Comparison of ENCODE assay signal across 22 cellular contexts in genomic region chr10:124622158-124622557, GRCh38.
DNase-seq lines count a peak whose midpoint lies in the region; ATAC-seq, FAIRE-seq and TF ChIP-seq lines count a peak whose summit lies in the region.
"Had no signal": no experiment of that assay in that cellular context is flagged by ENCODE, and none has a peak within 500 bp of the region (broad histone marks: within the 10 kb centered on the region; RNA-seq: fewer than 3 reads in every experiment).

No MANE protein-coding gene starts in this region.

- H4K5ac ChIP-seq in H1 (ENCODE audit: insufficient read length, low read depth, low read length): no peak overlapping the region

- H3K79me1 ChIP-seq in H1 (ENCODE audit: low read depth, low read length): peaks cover 4% of the 10 kb centered on the region; the same call in 1 of the 2 replicates

- intact Hi-C loops in psoas muscle (cut with DNase I): no loop called here
- intact Hi-C loops in CD8-positive, alpha-beta T cell (cut with DNase I, micrococcal nuclease): no loop called here

- H2AFZ ChIP-seq in H1 (ENCODE audit: low read length): no peak overlapping the region
- H2AFZ ChIP-seq: neural progenitor cell had no signal

- H3K23ac ChIP-seq in H1 (ENCODE audit: insufficient read length): no peak overlapping the region

- no peaks in the 10 kb centered on the region for H3K9me3 ChIP-seq in CD8-positive, alpha-beta memory T cell (ENCODE audit: low read length)
- H3K9me3 ChIP-seq in H1 (ENCODE audit: insufficient read depth in 2 of 2, low read depth in 1 of 2, low read length in 1 of 2) (no peaks in the 10 kb centered on the region), psoas muscle (no peaks in the 10 kb centered on the region)
- H3K9me3 ChIP-seq in CD8-positive, alpha-beta T cell (ENCODE audit: low read length): no peaks in the 10 kb centered on the region
- H3K9me3 ChIP-seq: SJCRH30, vagina had no signal

- no peak for TF ChIP-seq EP300 in H1 (IDR thresholded peaks at IDR 0.05; ENCODE audit: borderline replicate concordance in 1 of 2, low read depth in 2 of 2, low read length in 2 of 2)

- peak overlapping the region; percentile 57 for H4K8ac ChIP-seq in H1 (ENCODE audit: extremely low read depth, insufficient read depth, low read length)

- no peaks in the 10 kb centered on the region for H3K23me2 ChIP-seq in H1 (ENCODE audit: low read depth, low read length)

- no peak overlapping the region for H3K4me3 Mint-ChIP-seq in CD8-positive, alpha-beta memory T cell
- no peak overlapping the region for H3K4me3 Mint-ChIP-seq in CD8-positive, alpha-beta T cell
- H3K4me3 Mint-ChIP-seq: HFFc6; T-helper 2 cell treated with Interferon-gamma antibody and Interleukin-4, amounts not matched to agents 5 μg/mL and 100 μg/mL, for 36 hours had no signal

- peak; percentile 5 to 38 (median 20) for ATAC-seq in psoas muscle
- no peak for ATAC-seq in CD8-positive, alpha-beta T cell
- ATAC-seq: activated naive CD4-positive, alpha-beta T cell treated with anti-CD3 and anti-CD28 coated beads, Interleukin-2, amount 50 U/mL, for 72 hours; K562 had no signal

- no peaks in the 10 kb centered on the region for H3K36me3 ChIP-seq in CD8-positive, alpha-beta memory T cell (ENCODE audit: insufficient read depth, low read length)
- H3K36me3 ChIP-seq in H1 (ENCODE audit: control insufficient read depth in 2 of 4, insufficient read depth in 4 of 4, low read length in 3 of 4) (no peaks in the 10 kb centered on the region), psoas muscle (ENCODE audit: insufficient read depth in 1 of 2, low read depth in 1 of 2) (peaks cover 0 to 3% of the 10 kb centered on the region in 2 donors)
- H3K36me3 ChIP-seq in CD8-positive, alpha-beta T cell (ENCODE audit: insufficient read depth, low read length): no peaks in the 10 kb centered on the region
- H3K36me3 ChIP-seq: neural progenitor cell, SJCRH30 had no signal

- no peak overlapping the region for H2BK20ac ChIP-seq in H1 (ENCODE audit: low read length)

- 0 out of 2 replicates have a peak overlapping the region, but pooled peaks have one; percentile 39 for H2BK12ac ChIP-seq in H1 (ENCODE audit: low read depth, low read length)

- FAIRE-seq in H1 (lab: Jason Lieb, UNC): no peak
- FAIRE-seq: GM18507, K562 had no signal

- WGBS in H1 (ENCODE audit: extremely low coverage in 1 of 2, insufficient coverage in 1 of 2, insufficient read length in 1 of 2, insufficient replicate concordance in 2 of 2, low coverage in 1 of 2, low lambda C conversion rate in 2 of 2, missing lambda C conversion rate in 1 of 2), 2 experiments: 83% methylated on average over 13 of the region's 13 CpGs; no CpG with 5 or more reads in 1 of the 2 experiments
- 55 to 73% (median 58%) methylated on average over 13 of the region's 13 CpGs for WGBS in psoas muscle, 3 donors

- no peaks in the 10 kb centered on the region for H3K27me3 Mint-ChIP-seq in CD8-positive, alpha-beta memory T cell
- H3K27me3 Mint-ChIP-seq in CD8-positive, alpha-beta T cell (ENCODE audit: low read depth): no peaks in the 10 kb centered on the region

- no peak overlapping the region for H2BK15ac ChIP-seq in H1 (ENCODE audit: low read length)

- no peak overlapping the region for H3K56ac ChIP-seq in H1 (replicated peaks; ENCODE audit: insufficient read length, low read depth, low read length)

- peaks cover 2 to 12% of the 10 kb centered on the region in 2 experiments for H4K20me1 ChIP-seq in H1 (replicated peaks in 1 of 2; ENCODE audit: control insufficient read depth in 1 of 2, insufficient read depth in 2 of 2, low read length in 2 of 2)

- H3K9me3 Mint-ChIP-seq in CD8-positive, alpha-beta memory T cell: no peaks in the 10 kb centered on the region
- no peaks in the 10 kb centered on the region for H3K9me3 Mint-ChIP-seq in CD8-positive, alpha-beta T cell
- H3K9me3 Mint-ChIP-seq: activated naive CD4-positive, alpha-beta T cell treated with anti-CD3 and anti-CD28 coated beads, Interleukin-2, amount 50 U/mL, for 72 hours; HFFc6; neural progenitor cell; T-helper 2 cell treated with Interferon-gamma antibody and Interleukin-4, amounts not matched to agents 5 μg/mL and 100 μg/mL, for 36 hours had no signal

- peaks cover 0 to 56% (median 0%) of the 10 kb centered on the region in 3 donors for H3K36me3 Mint-ChIP-seq in CD8-positive, alpha-beta memory T cell
- peaks cover 26% of the 10 kb centered on the region for H3K36me3 Mint-ChIP-seq in CD8-positive, alpha-beta T cell
- H3K36me3 Mint-ChIP-seq: activated naive CD4-positive, alpha-beta T cell treated with anti-CD3 and anti-CD28 coated beads, Interleukin-2, amount 50 U/mL, for 72 hours had no signal

- H3K18ac ChIP-seq in H1 (ENCODE audit: extremely low read depth, low read length): no peak overlapping the region; the same call in 1 of the 2 replicates

- peaks cover 40 to 82% (median 53%) of the 10 kb centered on the region in 3 donors for H3K4me1 Mint-ChIP-seq in CD8-positive, alpha-beta memory T cell
- peaks cover 48% of the 10 kb centered on the region for H3K4me1 Mint-ChIP-seq in CD8-positive, alpha-beta T cell (ENCODE audit: low read depth)

- no peak overlapping the region for H4K91ac ChIP-seq in H1 (replicated peaks; ENCODE audit: insufficient read length, low read length)

- no peak for TF ChIP-seq RAD21 in H1 (IDR thresholded peaks at IDR 0.05 in 1 of 2, conservative IDR thresholded peaks at IDR 0.05 in 1 of 2; ENCODE audit: low read depth in 2 of 2, low read length in 2 of 2)

- H3K4me2 ChIP-seq in H1 (ENCODE audit: insufficient read depth in 1 of 2, low read depth in 2 of 2, low read length in 2 of 2): no peak overlapping the region
- H3K4me2 ChIP-seq: neural progenitor cell had no signal

- no peak overlapping the region for H3K4ac ChIP-seq in H1 (replicated peaks; ENCODE audit: insufficient read length, low read depth, low read length)

- no peak overlapping the region for H3K14ac ChIP-seq in H1 (ENCODE audit: insufficient read length)

- no peak for DNase-seq in CD8-positive, alpha-beta memory T cell
- DNase-seq in NCI-H2029 (lab: John Stamatoyannopoulos, UW) (peak; percentile 42), H1 (ENCODE audit: low read depth in 1 of 2, low spot score in 2 of 2) (no peak), psoas muscle (no peak), KBM-7 (no peak), NCI-H146 treated with DMSO at 0.1 percent for 48 hours (lab: John Stamatoyannopoulos, UW; ENCODE audit: unreplicated experiment) (no peak), ACHN (no peak)
- no peak for DNase-seq in CD8-positive, alpha-beta T cell
- DNase-seq: activated CD4-positive, CD25-positive, alpha-beta regulatory T cell treated with anti-CD3 and anti-CD28 coated beads, Interleukin-2, amount 50 U/mL, for 72 hours; activated CD8-positive, alpha-beta memory T cell treated with anti-CD3 and anti-CD28 coated beads for 24 hours; EL; HFFc6; MV-4-11; NCI-H526; OCI-M1; SJCRH30 had no signal

- H3K27ac Mint-ChIP-seq in CD8-positive, alpha-beta memory T cell: peak overlapping the region in 5 of 8 donors; percentile 11 to 63 (median 23)
- no peak overlapping the region for H3K27ac Mint-ChIP-seq in CD8-positive, alpha-beta T cell
- H3K27ac Mint-ChIP-seq: activated naive CD4-positive, alpha-beta T cell treated with anti-CD3 and anti-CD28 coated beads, Interleukin-2, amount 50 U/mL, for 72 hours; HFFc6; neural progenitor cell; T-helper 2 cell treated with Interferon-gamma antibody and Interleukin-4, amounts not matched to agents 5 μg/mL and 100 μg/mL, for 36 hours had no signal

- TF ChIP-seq CTCF in H1 (IDR thresholded peaks at IDR 0.05; ENCODE audit: control extremely low read depth in 1 of 3, insufficient read depth in 1 of 3, low read depth in 1 of 3, low read length in 3 of 3) (no peak), psoas muscle (IDR thresholded peaks at IDR 0.05) (no peak)
- no peak for TF ChIP-seq CTCF in CD8-positive, alpha-beta T cell (IDR thresholded peaks at IDR 0.05)

- H3K9ac ChIP-seq in H1 (replicated peaks in 1 of 4; ENCODE audit: extremely low read depth in 1 of 4, low read depth in 3 of 4, low read length in 3 of 4): no peak overlapping the region
- H3K9ac ChIP-seq: neural progenitor cell had no signal

- no peak overlapping the region for H3K4me3 ChIP-seq in CD8-positive, alpha-beta memory T cell (ENCODE audit: low read length)
- no peak overlapping the region for H3K4me3 ChIP-seq in H1 (ENCODE audit: extremely low read depth in 1 of 4, insufficient read depth in 2 of 4, low read depth in 3 of 4, low read length in 4 of 4)
- H3K4me3 ChIP-seq in psoas muscle: peak overlapping the region; percentile 39
- H3K4me3 ChIP-seq in CD8-positive, alpha-beta T cell (ENCODE audit: low read depth, low read length): no peak overlapping the region
- H3K4me3 ChIP-seq: K562, neural progenitor cell, SJCRH30, vagina had no signal

- no peak overlapping the region for H2AK5ac ChIP-seq in H1 (ENCODE audit: low read depth, low read length)

- H2BK120ac ChIP-seq in H1 (replicated peaks; ENCODE audit: low read depth, low read length): no peak overlapping the region

- in situ Hi-C loops in KBM-7 (cut with MboI; ENCODE audit: low pct_unique_long_range_greater_than_20kb, low sequenced_read_pairs): no loop called here
- in situ Hi-C loops in ACHN (cut with HindIII; ENCODE audit: low pct_ligation_motif_present, low pct_unique_long_range_greater_than_20kb, low sequenced_read_pairs): no loop called here

- CTCF ChIA-PET in CD8-positive, alpha-beta memory T cell (lab: Charles Lee): no interaction called here
- CTCF ChIA-PET in H1 (lab: Charles Lee; ENCODE audit: partially characterized antibody): interaction anchor here (1.0 to 1.5 kb wide), 4 partner anchors 10 to 119 kb away, joined by 3 to 8 read pairs (median 4); no protein-coding TSS in a partner anchor
- CTCF ChIA-PET in CD8-positive, alpha-beta T cell (lab: Charles Lee): interaction anchor here (0.9 to 4.1 kb wide), 3 partner anchors 92 to 119 kb away, joined by 3 to 26 read pairs (median 3); no protein-coding TSS in a partner anchor

- POLR2A ChIA-PET in CD8-positive, alpha-beta memory T cell (lab: Charles Lee): no interaction called here
- POLR2A ChIA-PET in H1 (lab: Charles Lee; ENCODE audit: partially characterized antibody): interaction anchor here (1.4 kb wide), 1 partner anchor 119 kb away, joined by 4 read pairs; no protein-coding TSS in a partner anchor
- POLR2A ChIA-PET in CD8-positive, alpha-beta T cell (lab: Charles Lee): no interaction called here

- peaks cover 34% of the 10 kb centered on the region for H3K4me1 ChIP-seq in CD8-positive, alpha-beta memory T cell (ENCODE audit: insufficient read depth, low read length)
- H3K4me1 ChIP-seq in H1 (replicated peaks in 1 of 4; ENCODE audit: control insufficient read depth in 3 of 4, insufficient read depth in 4 of 4, low read length in 3 of 4) (peaks cover 6 to 14% (median 7%) of the 10 kb centered on the region in 4 experiments), psoas muscle (peaks cover 55% of the 10 kb centered on the region)
- H3K4me1 ChIP-seq in CD8-positive, alpha-beta T cell (ENCODE audit: insufficient read depth, low read length): peaks cover 45% of the 10 kb centered on the region

- no peak for TF ChIP-seq POLR2A in H1 (IDR thresholded peaks at IDR 0.05; ENCODE audit: control extremely low read depth in 1 of 2, low read depth in 2 of 2, low read length in 2 of 2)

- H3K27ac ChIP-seq in CD8-positive, alpha-beta memory T cell (ENCODE audit: low read depth, low read length): no peak overlapping the region
- H3K27ac ChIP-seq in H1 (ENCODE audit: low read depth, low read length) (no peak overlapping the region), psoas muscle (peak overlapping the region; percentile 76)
- no peak overlapping the region for H3K27ac ChIP-seq in CD8-positive, alpha-beta T cell (ENCODE audit: low read depth, low read length)
- H3K27ac ChIP-seq: neural progenitor cell, SJCRH30, vagina had no signal

- no peak overlapping the region; the same call in 1 of the 2 replicates for H2BK5ac ChIP-seq in H1 (ENCODE audit: low read depth, low read length)

- no peaks in the 10 kb centered on the region for H3K79me2 ChIP-seq in H1 (ENCODE audit: control insufficient read depth in 1 of 2, insufficient read depth in 2 of 2, low read length in 2 of 2)

- no peaks in the 10 kb centered on the region for H3K27me3 ChIP-seq in CD8-positive, alpha-beta memory T cell (ENCODE audit: insufficient read depth, low read length, poor library complexity, severe bottlenecking)
- H3K27me3 ChIP-seq in H1 (replicated peaks in 1 of 4; ENCODE audit: control insufficient read depth in 3 of 4, extremely low read depth in 1 of 4, insufficient read depth in 3 of 4, low read length in 3 of 4) (no peaks in the 10 kb centered on the region), psoas muscle (ENCODE audit: insufficient read depth in 3 of 3, low read length in 2 of 3) (no peaks in the 10 kb centered on the region)
- no peaks in the 10 kb centered on the region for H3K27me3 ChIP-seq in CD8-positive, alpha-beta T cell (ENCODE audit: insufficient read depth, low read length)
- H3K27me3 ChIP-seq: neural progenitor cell, SJCRH30, vagina had no signal
